In genomic region chr19:30395283-30395682, GRCh38 we compare ENCODE assay signal across 36 cellular contexts. TPM values are rescaled to one million over a fixed set of nuclear protein-coding genes. Genes with fewer than 3 reads are reported as not detected.
"Had no signal": no experiment of that assay in that cellular context is flagged by ENCODE, and none has a peak within 500 bp of the region (broad histone marks: within the 10 kb centered on the region; RNA-seq: fewer than 3 reads in every experiment).

No MANE protein-coding gene starts in this region.

- H3K4me3 ChIP-seq: ascending aorta, breast epithelium, cardiac muscle cell, colonic mucosa, gastroesophageal sphincter, heart right ventricle, hepatocyte had no signal

- H3K27ac ChIP-seq: ascending aorta, breast epithelium, cardiac muscle cell, colonic mucosa, gastroesophageal sphincter, heart right ventricle, hepatocyte, VCaP had no signal

- H3K4me3 Mint-ChIP-seq: activated CD4-positive, alpha-beta memory T cell treated with anti-CD3 and anti-CD28 coated beads, Interleukin-2, amount 10 ng/mL, durations not matched to agents 7 days and 5 days; activated CD4-positive, alpha-beta T cell treated with anti-CD3 and anti-CD28 coated beads, Interleukin-2, amount 10 ng/mL, durations not matched to agents 7 days and 5 days; activated naive CD4-positive, alpha-beta T cell treated with anti-CD3 and anti-CD28 coated beads, Interleukin-2, amount 10 ng/mL, durations not matched to agents 7 days and 5 days; activated naive CD8-positive, alpha-beta T cell treated with anti-CD3 and anti-CD28 coated beads, Interleukin-2, amount 10 ng/mL, durations not matched to agents 7 days and 5 days; activated T-cell treated with anti-CD3 and anti-CD28 coated beads, Interleukin-2, amount 50 U/mL, for 24 hours; activated T-cell treated with anti-CD3 and anti-CD28 coated beads, Interleukin-2, amount 50 U/mL, for 72 hours; brain; T-helper 17 cell; T-helper 2 cell treated with Interferon-gamma antibody and Interleukin-4, amounts not matched to agents 5 μg/mL and 100 μg/mL, for 36 hours; WTC11 had no signal

- H3K27me3 Mint-ChIP-seq: activated CD4-positive, alpha-beta memory T cell treated with anti-CD3 and anti-CD28 coated beads, Interleukin-2, amount 10 ng/mL, durations not matched to agents 7 days and 5 days; activated naive CD8-positive, alpha-beta T cell treated with anti-CD3 and anti-CD28 coated beads, Interleukin-2, amount 10 ng/mL, durations not matched to agents 7 days and 5 days; T-helper 17 cell had no signal

- H3K4me2 ChIP-seq: hepatocyte had no signal

- H3K4me1 Mint-ChIP-seq: activated CD4-positive, alpha-beta T cell treated with anti-CD3 and anti-CD28 coated beads, Interleukin-2, amount 10 ng/mL, durations not matched to agents 7 days and 5 days; activated naive CD4-positive, alpha-beta T cell treated with anti-CD3 and anti-CD28 coated beads, Interleukin-2, amount 10 ng/mL, durations not matched to agents 7 days and 5 days; activated naive CD8-positive, alpha-beta T cell treated with anti-CD3 and anti-CD28 coated beads, Interleukin-2, amount 10 ng/mL, durations not matched to agents 7 days and 5 days; T-helper 17 cell had no signal

- H2AFZ ChIP-seq: hepatocyte had no signal

- H3K9me3 ChIP-seq: ascending aorta, breast epithelium, colonic mucosa, gastroesophageal sphincter, heart right ventricle had no signal

- H3K27me3 ChIP-seq: ascending aorta, colonic mucosa had no signal

- H3K79me2 ChIP-seq: hepatocyte had no signal

- H3K36me3 ChIP-seq: ascending aorta, breast epithelium, cardiac muscle cell, colonic mucosa, gastroesophageal sphincter, heart right ventricle had no signal

- H3K27ac Mint-ChIP-seq: activated CD4-positive, alpha-beta memory T cell treated with anti-CD3 and anti-CD28 coated beads, Interleukin-2, amount 10 ng/mL, durations not matched to agents 7 days and 5 days; activated CD4-positive, alpha-beta T cell treated with anti-CD3 and anti-CD28 coated beads, Interleukin-2, amount 10 ng/mL, durations not matched to agents 7 days and 5 days; activated naive CD4-positive, alpha-beta T cell treated with anti-CD3 and anti-CD28 coated beads, Interleukin-2, amount 10 ng/mL, durations not matched to agents 7 days and 5 days; activated naive CD4-positive, alpha-beta T cell treated with anti-CD3 and anti-CD28 coated beads, Interleukin-2, amount 50 U/mL, for 72 hours; activated naive CD8-positive, alpha-beta T cell treated with anti-CD3 and anti-CD28 coated beads, Interleukin-2, amount 10 ng/mL, durations not matched to agents 7 days and 5 days; activated T-cell treated with anti-CD3 and anti-CD28 coated beads, Interleukin-2, amount 50 U/mL, for 24 hours; activated T-cell treated with anti-CD3 and anti-CD28 coated beads, Interleukin-2, amount 50 U/mL, for 72 hours; brain; T-helper 17 cell; T-helper 2 cell treated with Interferon-gamma antibody and Interleukin-4, amounts not matched to agents 5 μg/mL and 100 μg/mL, for 36 hours; WTC11 had no signal

- H3K9me3 Mint-ChIP-seq: activated CD4-positive, alpha-beta memory T cell treated with anti-CD3 and anti-CD28 coated beads, Interleukin-2, amount 10 ng/mL, durations not matched to agents 7 days and 5 days; activated CD4-positive, alpha-beta T cell treated with anti-CD3 and anti-CD28 coated beads, Interleukin-2, amount 10 ng/mL, durations not matched to agents 7 days and 5 days; activated naive CD4-positive, alpha-beta T cell treated with anti-CD3 and anti-CD28 coated beads, Interleukin-2, amount 50 U/mL, for 72 hours; activated naive CD8-positive, alpha-beta T cell treated with anti-CD3 and anti-CD28 coated beads, Interleukin-2, amount 10 ng/mL, durations not matched to agents 7 days and 5 days; activated T-cell treated with anti-CD3 and anti-CD28 coated beads, Interleukin-2, amount 50 U/mL, for 24 hours; T-helper 2 cell treated with Interferon-gamma antibody and Interleukin-4, amounts not matched to agents 5 μg/mL and 100 μg/mL, for 36 hours had no signal

- H3K4me1 ChIP-seq: ascending aorta, breast epithelium, colonic mucosa, gastroesophageal sphincter, heart right ventricle had no signal

- DNase-seq: activated CD4-positive, alpha-beta memory T cell treated with anti-CD3 and anti-CD28 coated beads, Interleukin-2, amount 10 ng/mL, durations not matched to agents 7 days and 5 days; activated CD4-positive, alpha-beta T cell treated with anti-CD3 and anti-CD28 coated beads for 1 hour; activated CD4-positive, alpha-beta T cell treated with anti-CD3 and anti-CD28 coated beads for 4 hours; activated CD4-positive, alpha-beta T cell treated with anti-CD3 and anti-CD28 coated beads, Interleukin-2, amount 10 ng/mL, durations not matched to agents 7 days and 5 days; activated CD4-positive, alpha-beta T cell treated with anti-CD3 and anti-CD28 coated beads, Interleukin-2, amount 50 U/mL, for 4 hours; activated CD8-positive, alpha-beta memory T cell treated with anti-CD3 and anti-CD28 coated beads, Interleukin-2, amount 50 U/mL, for 48 hours; activated gamma-delta T cell; activated naive CD4-positive, alpha-beta T cell; activated naive CD4-positive, alpha-beta T cell treated with anti-CD3 and anti-CD28 coated beads, Interleukin-2, amount 10 ng/mL, durations not matched to agents 7 days and 5 days; activated naive CD8-positive, alpha-beta T cell treated with anti-CD3 and anti-CD28 coated beads, Interleukin-2, amount 10 ng/mL, durations not matched to agents 7 days and 5 days; activated T-cell treated with anti-CD3 and anti-CD28 coated beads for 4 hours; activated T-cell treated with anti-CD3 and anti-CD28 coated beads, Interleukin-2, amount 50 U/mL, for 24 hours; activated T-cell treated with anti-CD3 and anti-CD28 coated beads, Interleukin-2, amount 50 U/mL, for 72 hours; central memory CD4-positive, alpha-beta T cell; cerebellar nuclear complex; colonic mucosa; effector CD8-positive, alpha-beta T cell; foreskin melanocyte; heart right ventricle; T-helper 17 cell; T1000 had no signal

- H3K36me3 Mint-ChIP-seq: activated naive CD4-positive, alpha-beta T cell treated with anti-CD3 and anti-CD28 coated beads, Interleukin-2, amount 10 ng/mL, durations not matched to agents 7 days and 5 days; activated naive CD4-positive, alpha-beta T cell treated with anti-CD3 and anti-CD28 coated beads, Interleukin-2, amount 50 U/mL, for 72 hours; activated naive CD8-positive, alpha-beta T cell treated with anti-CD3 and anti-CD28 coated beads, Interleukin-2, amount 10 ng/mL, durations not matched to agents 7 days and 5 days; brain; WTC11 had no signal

RNA-seq across cellular contexts. Expression of gene ZNF536, which starts 23.1 kb away (rescaled TPM):
- total RNA-seq: activated CD4-positive, alpha-beta memory T cell treated with anti-CD3 and anti-CD28 coated beads, Interleukin-2, amount 10 ng/mL, durations not matched to agents 7 days and 5 days; activated CD4-positive, alpha-beta T cell treated with anti-CD3 and anti-CD28 coated beads, Interleukin-2, amount 10 ng/mL, durations not matched to agents 7 days and 5 days; activated naive CD4-positive, alpha-beta T cell treated with anti-CD3 and anti-CD28 coated beads, Interleukin-2, amount 50 U/mL, for 72 hours; activated naive CD8-positive, alpha-beta T cell treated with anti-CD3 and anti-CD28 coated beads, Interleukin-2, amount 10 ng/mL, durations not matched to agents 7 days and 5 days; ascending aorta; dermis microvascular lymphatic vessel endothelial cell; epithelial cell of proximal tubule; fibroblast of villous mesenchyme; glomerular endothelial cell; T-helper 17 cell had no signal
- polyA plus RNA-seq: fibroblast of lung had no signal
